In the genomic region with DNA sequence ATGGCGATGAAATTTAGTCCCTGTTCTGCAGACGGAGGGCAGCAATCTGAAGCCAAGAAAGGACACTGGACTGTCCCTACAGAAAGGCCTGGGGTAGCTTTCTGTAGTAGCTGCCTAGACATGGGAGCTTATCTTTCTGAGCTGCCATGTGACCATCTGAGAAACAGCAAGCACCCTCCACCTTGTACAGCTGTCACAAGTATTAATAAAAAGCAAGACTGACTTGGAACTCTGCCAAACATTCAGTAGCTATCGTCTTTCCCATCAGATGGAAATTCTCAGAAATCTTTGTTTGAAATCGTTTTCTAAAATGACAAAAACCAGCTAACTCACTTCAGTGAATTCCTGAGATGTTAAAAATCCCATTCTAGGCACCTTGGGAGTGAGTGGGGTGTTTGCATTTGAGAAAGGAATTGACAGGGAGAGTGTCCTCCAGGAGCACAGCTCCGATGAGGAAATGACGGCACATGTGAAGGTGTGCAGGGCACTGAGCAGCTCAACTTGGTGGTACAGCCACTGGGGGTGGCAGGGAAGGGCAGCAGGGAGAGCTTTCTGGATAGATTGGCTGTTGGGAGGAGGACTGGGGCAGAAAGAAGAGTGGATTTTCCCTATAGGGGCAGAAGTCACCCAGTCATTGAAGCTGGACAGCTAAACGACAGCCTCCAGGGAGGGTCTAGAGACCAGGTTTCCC, we compare ENCODE assay signal across 13 cellular contexts. TPM values are rescaled to one million over a fixed set of nuclear protein-coding genes. Genes with fewer than 3 reads are reported as not detected.
DNase-seq lines count a peak whose midpoint lies in the region; ATAC-seq, FAIRE-seq and TF ChIP-seq lines count a peak whose summit lies in the region.
"Had no signal": no experiment of that assay in that cellular context is flagged by ENCODE, and none has a peak within 500 bp of the region (broad histone marks: within the 10 kb centered on the region; RNA-seq: fewer than 3 reads in every experiment).

No MANE protein-coding gene starts in this region.

- TF ChIP-seq POLR2A in K562 (conservative IDR thresholded peaks at IDR 0.05) (no peak), suprapubic skin (IDR thresholded peaks at IDR 0.05) (no peak)

- no peaks in the 10 kb centered on the region for H3K36me3 ChIP-seq in K562 (ENCODE audit: control insufficient read depth, insufficient read depth, low read length)
- H3K36me3 ChIP-seq in left lung = peaks cover 0 to 11% of the 10 kb centered on the region in 2 donors
- peaks cover 7% of the 10 kb centered on the region for H3K36me3 ChIP-seq in suprapubic skin
- H3K36me3 ChIP-seq in effector memory CD4-positive, alpha-beta T cell (ENCODE audit: control insufficient read depth, insufficient read depth, low read length) = peaks cover 9% of the 10 kb centered on the region

- H3K4me3 ChIP-seq in K562 (no peak overlapping the region), left lung (no peak overlapping the region), suprapubic skin (no peak overlapping the region)
- H3K4me3 ChIP-seq in effector memory CD4-positive, alpha-beta T cell (ENCODE audit: insufficient read depth, low read depth, low read length, poor library complexity, severe bottlenecking) = no peak overlapping the region

- H3K9me3 ChIP-seq in K562 (replicated peaks; ENCODE audit: control insufficient read depth, insufficient read depth, low read depth, low read length) (no peaks in the 10 kb centered on the region), left lung (no peaks in the 10 kb centered on the region), suprapubic skin (no peaks in the 10 kb centered on the region)
- H3K9me3 ChIP-seq in effector memory CD4-positive, alpha-beta T cell (ENCODE audit: control insufficient read depth, low read length) = no peaks in the 10 kb centered on the region

- in situ Hi-C loops in K562 (cut with MboI) = no loop called here

- WGBS in K562 (ENCODE audit: insufficient coverage, low coverage, missing lambda C conversion rate) = 1% methylated on average over 7 of the region's 7 CpGs
- WGBS in suprapubic skin = 49% methylated on average over 7 of the region's 7 CpGs

- H3K9ac ChIP-seq in K562 (ENCODE audit: insufficient read depth in 1 of 2, low read depth in 2 of 2, low read length in 2 of 2) = no peak overlapping the region
- H3K9ac ChIP-seq: KMS-11 had no signal

- peak; percentile 92 for DNase-seq in NCI-H2171 treated with DMSO at 0.1 percent for 48 hours (lab: John Stamatoyannopoulos, UW)
- no peak for DNase-seq in K562 (ENCODE audit: extremely low read depth in 1 of 4, low spot score in 3 of 4)
- no peak for DNase-seq in left lung
- DNase-seq in suprapubic skin (ENCODE audit: low spot score in 2 of 2) = no peak
- no peak for DNase-seq in effector memory CD4-positive, alpha-beta T cell
- DNase-seq in iPS-NIHi11 (ENCODE audit: low spot score) = no peak
- no peak for DNase-seq in nucleus accumbens (lab: John Stamatoyannopoulos, UW)
- DNase-seq: activated CD4-positive, alpha-beta T cell treated with anti-CD3 and anti-CD28 coated beads, Interleukin-2, amount 50 U/mL, for 4 hours had no signal

- intact Hi-C loops in K562 (cut with micrococcal nuclease) = no loop called here
- intact Hi-C loops in left lung (cut with DNase I) = no loop called here

- H3K4me1 ChIP-seq in K562 (replicated peaks in 1 of 2; ENCODE audit: control insufficient read depth in 2 of 2, insufficient read depth in 2 of 2, low read length in 2 of 2) (peaks cover 4 to 11% of the 10 kb centered on the region in 2 experiments; a peak in 3 of 5 replicates), left lung (peaks cover 19 to 49% of the 10 kb centered on the region in 2 donors), suprapubic skin (peaks cover 56% of the 10 kb centered on the region)
- peaks cover 14% of the 10 kb centered on the region for H3K4me1 ChIP-seq in effector memory CD4-positive, alpha-beta T cell (ENCODE audit: control insufficient read depth, insufficient read depth, low read length, poor library complexity, severe bottlenecking)

- ATAC-seq in K562 (no peak; the same call in 2 of the 3 replicates), left lung (peak; percentile 51)
- ATAC-seq: stimulated activated effector memory CD8-positive, alpha-beta T cell treated with anti-CD3 and anti-CD28 coated beads, Interleukin-12 subunit alpha, Interleukin-12 subunit beta, amount 100 ng/mL, for 72 hours had no signal

- no peaks in the 10 kb centered on the region for H4K20me1 ChIP-seq in K562 (replicated peaks; ENCODE audit: control insufficient read depth, insufficient read depth, low read length)

- BruUV-seq in K562 (replicated peaks; lab: Mats Ljungman, UMichigan) = no TSS peak

- CTCF ChIA-PET in K562 (lab: Yijun Ruan, JAX; ENCODE audit: low intra/inter-chr PET ratio) = no interaction called here

- H3K4me2 ChIP-seq in K562 (ENCODE audit: insufficient read depth, low read length) = no peak overlapping the region
- H3K4me2 ChIP-seq: KMS-11 had no signal

- POLR2A ChIA-PET in K562 (lab: Yijun Ruan, JAX) = interaction anchor here (1.0 kb wide), 1 partner anchor 26 kb away, joined by 3 read pairs; no protein-coding TSS in a partner anchor

- H3K79me2 ChIP-seq in K562 (ENCODE audit: control insufficient read depth, insufficient read depth, low read length) = no peaks in the 10 kb centered on the region

- H2AFZ ChIP-seq in K562 (ENCODE audit: low read depth, low read length) = no peak overlapping the region

- H3K27ac ChIP-seq in K562 (ENCODE audit: extremely low read depth, low read depth, low read length) = no peak overlapping the region
- H3K27ac ChIP-seq in left lung = peak overlapping the region in 1 of 2 donors; percentile 26
- peak overlapping the region; percentile 71 for H3K27ac ChIP-seq in suprapubic skin
- no peak overlapping the region for H3K27ac ChIP-seq in effector memory CD4-positive, alpha-beta T cell (ENCODE audit: insufficient read depth, low read length, poor library complexity, severe bottlenecking)
- H3K27ac ChIP-seq: KMS-11 had no signal

- TF ChIP-seq CTCF in K562 (IDR thresholded peaks at IDR 0.05 in 2 of 3, conservative IDR thresholded peaks at IDR 0.05 in 1 of 3; ENCODE audit: insufficient read depth in 2 of 3, low read depth in 1 of 3, low read length in 3 of 3) (no peak), left lung (IDR thresholded peaks at IDR 0.05) (no peak), suprapubic skin (IDR thresholded peaks at IDR 0.05) (no peak)

- no peak for TF ChIP-seq RAD21 in K562 (CRISPR knock-in tag; conservative IDR thresholded peaks at IDR 0.05 in 1 of 2, IDR thresholded peaks at IDR 0.05 in 1 of 2)

- no peak for FAIRE-seq in K562 (lab: Jason Lieb, UNC)
- FAIRE-seq: G401.6 had no signal

- no peaks in the 10 kb centered on the region for H3K9me1 ChIP-seq in K562 (ENCODE audit: control insufficient read depth, insufficient read depth, low read length)

- TF ChIP-seq EP300 in K562 (IDR thresholded peaks at IDR 0.05; ENCODE audit: low read length) = no peak
- no peak for TF ChIP-seq EP300 in suprapubic skin (IDR thresholded peaks at IDR 0.05)

- H3K27me3 ChIP-seq in K562 (ENCODE audit: control insufficient read depth in 2 of 2, insufficient read depth in 2 of 2, low read length in 2 of 2) (peaks cover 0 to 31% of the 10 kb centered on the region in 2 experiments; a peak in 3 of 5 replicates), left lung (no peaks in the 10 kb centered on the region), suprapubic skin (no peaks in the 10 kb centered on the region)
- H3K27me3 ChIP-seq in effector memory CD4-positive, alpha-beta T cell (replicated peaks; ENCODE audit: control insufficient read depth, insufficient read depth, low read length, poor library complexity, severe bottlenecking) = no peaks in the 10 kb centered on the region

RNA-seq across cellular contexts. Expression of a gene that starts 24.5 kb away (rescaled TPM):
- total RNA-seq in K562 (2011; cell fraction: chromatin; rRNA removed; ENCODE audit: low replicate concordance) = 0.56 and 0.67 TPM in 2 replicates
- 0.50 and 0.53 TPM in 2 replicates for total RNA-seq in K562 (2011; cell fraction: nucleolus; rRNA removed)
- total RNA-seq in K562 (2011; cell fraction: nucleoplasm; rRNA removed) = 0.61 and 0.66 TPM in 2 replicates
- total RNA-seq in K562 (2014; rRNA removed) = 0.04 and 0.23 TPM in 2 replicates
- total RNA-seq in K562 (2014; rRNA removed; fragmentation: Illumina TruSeq; extraction: Trizol) = 0.07 TPM in 1 of 2 replicates, not detected in the other
- not detected in 2 replicates for total RNA-seq in K562 (2015; rRNA removed; fragmentation: Illumina TruSeq; extraction: Trizol)
- total RNA-seq in K562 (2021) = 0.38 and 0.67 TPM in 2 replicates
- 0.30 and 2.1 TPM in 2 replicates for polyA plus RNA-seq in K562 (2011; rRNA removed)
- 0.25 and 2.7 TPM in 2 replicates for polyA plus RNA-seq in K562 (2011; cell fraction: cytosol; rRNA removed)
- 0.41 and 3.7 TPM in 2 replicates for polyA plus RNA-seq in K562 (2011; cell fraction: nucleus; rRNA removed)
- polyA plus RNA-seq in K562 (2012) = 0.26 TPM in 2 replicates
- 0.21 and 0.25 TPM in 2 replicates for polyA plus RNA-seq in K562 (2014; fragmentation: Illumina TruSeq; extraction: Trizol)
- polyA plus RNA-seq in K562 (2014; fragmentation: Nextera tagmentation; extraction: Ambion mirVana) = not detected
- polyA plus RNA-seq in K562 (2014; rRNA removed) = 0.23 and 0.28 TPM in 2 replicates
- 0.24 and 2.3 TPM in 2 replicates for polyA minus RNA-seq in K562 (2011; rRNA and poly(A)+ RNA removed)
- 1.6 TPM in 1 of 2 replicates, not detected in the other for polyA minus RNA-seq in K562 (2011; cell fraction: cytosol; rRNA and poly(A)+ RNA removed)
- 0.11 and 0.81 TPM in 2 replicates for polyA minus RNA-seq in K562 (2011; cell fraction: nucleus; rRNA and poly(A)+ RNA removed)
- total RNA-seq in left lung = 10 to 100 TPM; 26.6 to 40.7 TPM
- total RNA-seq in suprapubic skin = 10 to 100 TPM; 29.0 to 80.0 (median 47.6) TPM

RNA-seq across cellular contexts. Expression of a gene that starts 40.8 kb away (rescaled TPM):
- 15.3 and 15.5 TPM in 2 replicates for total RNA-seq in K562 (2011; cell fraction: chromatin; rRNA removed; ENCODE audit: low replicate concordance)
- 18.6 and 20.5 TPM in 2 replicates for total RNA-seq in K562 (2011; cell fraction: nucleolus; rRNA removed)
- total RNA-seq in K562 (2011; cell fraction: nucleoplasm; rRNA removed) = 20.0 and 22.3 TPM in 2 replicates
- total RNA-seq in K562 (2014; rRNA removed) (14.4 and 16.5 TPM in 2 replicates), K562 (2014; rRNA removed; fragmentation: Illumina TruSeq; extraction: Trizol) (13.0 and 14.1 TPM in 2 replicates), K562 (2015; rRNA removed; fragmentation: Illumina TruSeq; extraction: Trizol) (14.8 and 15.2 TPM in 2 replicates), K562 (2021) (15.9 and 17.8 TPM in 2 replicates), left lung (10 to 100 TPM; 82.5 to 83.6 TPM), suprapubic skin (10 to 100 TPM; 61.8 to 89.3 (median 69.9) TPM)
- polyA plus RNA-seq in K562 (2011; rRNA removed) (13.6 and 18.0 TPM in 2 replicates), K562 (2014; fragmentation: Illumina TruSeq; extraction: Trizol) (14.9 and 15.3 TPM in 2 replicates), K562 (2014; fragmentation: Nextera tagmentation; extraction: Ambion mirVana) (1 to 10 TPM; 6.7 to 8.8 TPM), K562 (2014; rRNA removed) (18.2 and 21.8 TPM in 2 replicates)
- polyA plus RNA-seq in K562 (2011; cell fraction: cytosol; rRNA removed) = 11.5 and 20.7 TPM in 2 replicates
- polyA plus RNA-seq in K562 (2011; cell fraction: nucleus; rRNA removed) = 12.6 and 16.2 TPM in 2 replicates
- 15.7 and 16.1 TPM in 2 replicates for polyA plus RNA-seq in K562 (2012)
- polyA minus RNA-seq in K562 (2011; rRNA and poly(A)+ RNA removed) = 8.4 and 13.1 TPM in 2 replicates
- 5.2 and 8.2 TPM in 2 replicates for polyA minus RNA-seq in K562 (2011; cell fraction: cytosol; rRNA and poly(A)+ RNA removed)
- 4.7 and 7.4 TPM in 2 replicates for polyA minus RNA-seq in K562 (2011; cell fraction: nucleus; rRNA and poly(A)+ RNA removed)

RNA-seq across cellular contexts. Expression of a gene that starts 48.5 kb away (rescaled TPM):
- not detected in 2 replicates for total RNA-seq in K562 (2011; cell fraction: chromatin; rRNA removed; ENCODE audit: low replicate concordance)
- total RNA-seq in K562 (2011; cell fraction: nucleolus; rRNA removed) = not detected in 2 replicates
- total RNA-seq in K562 (2011; cell fraction: nucleoplasm; rRNA removed) = not detected in 2 replicates
- total RNA-seq in K562 (2014; rRNA removed) (not detected in 2 replicates), K562 (2014; rRNA removed; fragmentation: Illumina TruSeq; extraction: Trizol) (not detected in 2 replicates), K562 (2015; rRNA removed; fragmentation: Illumina TruSeq; extraction: Trizol) (not detected in 2 replicates), K562 (2021) (not detected in 2 replicates), left lung (not detected), suprapubic skin (not detected)
- polyA plus RNA-seq in K562 (2011; rRNA removed) (not detected in 2 replicates), K562 (2014; fragmentation: Illumina TruSeq; extraction: Trizol) (not detected in 2 replicates), K562 (2014; fragmentation: Nextera tagmentation; extraction: Ambion mirVana) (not detected), K562 (2014; rRNA removed) (not detected in 2 replicates)
- polyA plus RNA-seq in K562 (2011; cell fraction: cytosol; rRNA removed) = not detected in 2 replicates
- not detected in 2 replicates for polyA plus RNA-seq in K562 (2011; cell fraction: nucleus; rRNA removed)
- not detected in 2 replicates for polyA plus RNA-seq in K562 (2012)
- polyA minus RNA-seq in K562 (2011; rRNA and poly(A)+ RNA removed) = not detected in 2 replicates
- not detected in 2 replicates for polyA minus RNA-seq in K562 (2011; cell fraction: cytosol; rRNA and poly(A)+ RNA removed)
- polyA minus RNA-seq in K562 (2011; cell fraction: nucleus; rRNA and poly(A)+ RNA removed) = not detected in 2 replicates
- total RNA-seq: glomerular endothelial cell, pulmonary artery endothelial cell had no signal

Comparison
In these comparisons a context has a peak if more than half of its experiments do, and no peak if none do; other contexts are left out.
1. RNA of a gene that starts 24.5 kb away (total RNA-seq): 29.0 to 80.0 TPM in suprapubic skin and 26.6 to 40.7 TPM in left lung; 0.04 to 0.67 TPM in K562; every median in the first group is over 10 times any median in the second.